ENCODE assay signal across 8 cellular contexts in genomic region chr16:57045694-57046381, GRCh38. TPM values are rescaled to one million over a fixed set of nuclear protein-coding genes. Genes with fewer than 3 reads are reported as not detected.
DNase-seq lines count a peak whose midpoint lies in the region; ATAC-seq and TF ChIP-seq lines count a peak whose summit lies in the region.

No MANE protein-coding gene starts in this region.

- no peak overlapping the region for H2AFZ ChIP-seq in OCI-LY7 (ENCODE audit: low read length)

- intact Hi-C loops in OCI-LY7 (cut with micrococcal nuclease; ENCODE audit: unreplicated experiment), result loop anchor here (1.0 kb wide), 2 partner anchors 82 to 122 kb away; no protein-coding TSS in a partner anchor

- CTCF ChIA-PET in OCI-LY7 (lab: Charles Lee; ENCODE audit: unreplicated experiment), result interaction anchor here (1.0 to 2.4 kb wide), 7 partner anchors 57 to 82 kb away, joined by 3 to 10 read pairs (median 6); no protein-coding TSS in a partner anchor

- peak overlapping the region; percentile 73 for H3K4me2 ChIP-seq in OCI-LY7 (ENCODE audit: low read length)

- H3K36me3 ChIP-seq in OCI-LY7 (ENCODE audit: insufficient read depth, low read length) (peaks cover 79% of the 10 kb centered on the region), brain microvascular endothelial cell (replicated peaks) (peaks cover 2% of the 10 kb centered on the region), iPS-20b (ENCODE audit: insufficient read depth, low read depth, low read length) (no peaks in the 10 kb centered on the region), skeletal muscle tissue (ENCODE audit: control insufficient read depth in 3 of 3, insufficient read depth in 3 of 3, low read length in 3 of 3) (peaks cover 2 to 7% (median 5%) of the 10 kb centered on the region in 3 donors)

- H3K9me3 ChIP-seq in OCI-LY7 (ENCODE audit: low read length), result no peaks in the 10 kb centered on the region
- no peaks in the 10 kb centered on the region for H3K9me3 ChIP-seq in iPS-20b (ENCODE audit: insufficient read depth, low read depth, low read length)
- H3K9me3 ChIP-seq in skeletal muscle tissue (ENCODE audit: control insufficient read depth in 3 of 3, low read length in 3 of 3), result no peaks in the 10 kb centered on the region

- peaks cover 76% of the 10 kb centered on the region for H3K4me1 ChIP-seq in OCI-LY7 (ENCODE audit: insufficient read depth, low read length, poor library complexity, severe bottlenecking)
- H3K4me1 ChIP-seq in iPS-20b (ENCODE audit: insufficient read depth, low read length), result no peaks in the 10 kb centered on the region
- peaks cover 3 to 13% (median 10%) of the 10 kb centered on the region in 3 donors for H3K4me1 ChIP-seq in skeletal muscle tissue (ENCODE audit: control insufficient read depth in 3 of 3, insufficient read depth in 3 of 3, low read length in 3 of 3)

- H3K79me2 ChIP-seq in OCI-LY7 (ENCODE audit: insufficient read depth, low read depth, low read length), result peaks cover 21% of the 10 kb centered on the region; the same call in 1 of the 2 replicates

- peak; percentile 55 for DNase-seq in activated CD8-positive, alpha-beta memory T cell treated with anti-CD3 and anti-CD28 coated beads, Interleukin-2, amount 50 U/mL, for 4 hours
- no peak for DNase-seq in activated CD8-positive, alpha-beta memory T cell treated with anti-CD3 and anti-CD28 coated beads, Interleukin-2, amount 50 U/mL, for 48 hours
- DNase-seq in OCI-LY7 (ENCODE audit: low spot score), result peak; percentile 92
- peak; percentile 66 for DNase-seq in brain microvascular endothelial cell
- no peak for DNase-seq in NCI-H2029 treated with DMSO at 0.1 percent for 48 hours (lab: John Stamatoyannopoulos, UW)

- H3K27ac ChIP-seq in OCI-LY7 (ENCODE audit: low read depth, low read length, poor library complexity, severe bottlenecking) (peak overlapping the region; percentile 98), brain microvascular endothelial cell (no peak overlapping the region), iPS-20b (ENCODE audit: low read length) (no peak overlapping the region), skeletal muscle tissue (ENCODE audit: low read depth, low read length) (no peak overlapping the region)

- POLR2A ChIA-PET in OCI-LY7 (lab: Charles Lee), result interaction anchor here (0.6 to 2.8 kb wide), 8 partner anchors 20 to 82 kb away, joined by 3 to 19 read pairs (median 4); partner anchors contain the start of gene NLRC5

- in situ Hi-C loops in brain microvascular endothelial cell (cut with HindIII; ENCODE audit: low pct_ligation_motif_present, low sequenced_read_pairs), result no loop called here

- BruUV-seq in OCI-LY7 (replicated peaks; lab: Mats Ljungman, UMichigan), result no TSS peak

- H3K27me3 ChIP-seq in brain microvascular endothelial cell (replicated peaks) (no peaks in the 10 kb centered on the region), iPS-20b (ENCODE audit: insufficient read depth, low read length) (no peaks in the 10 kb centered on the region), skeletal muscle tissue (ENCODE audit: control insufficient read depth in 3 of 3, insufficient read depth in 3 of 3, low read length in 3 of 3) (no peaks in the 10 kb centered on the region)

- TF ChIP-seq CTCF in OCI-LY7 (conservative IDR thresholded peaks at IDR 0.05; ENCODE audit: low read length), result peak; percentile 89
- peak; percentile 93 for TF ChIP-seq CTCF in brain microvascular endothelial cell (IDR thresholded peaks at IDR 0.05; ENCODE audit: low read depth, low read length, missing control alignments)

- no peaks in the 10 kb centered on the region for H4K20me1 ChIP-seq in OCI-LY7 (ENCODE audit: insufficient read depth, low read length)

- no peaks in the 10 kb centered on the region for H3K9me2 ChIP-seq in OCI-LY7 (ENCODE audit: insufficient read depth, low read length)

- peak overlapping the region; percentile 6; the same call in 1 of the 2 replicates for H3K9ac ChIP-seq in iPS-20b (ENCODE audit: low read depth, low read length)
- peak overlapping the region; percentile 32 to 77 (median 53) for H3K9ac ChIP-seq in skeletal muscle tissue (ENCODE audit: low read depth in 1 of 3, low read length in 3 of 3)

- H3K4me3 ChIP-seq in OCI-LY7 (ENCODE audit: low read depth, low read length, poor library complexity, severe bottlenecking), result peak overlapping the region; percentile 51
- H3K4me3 ChIP-seq in brain microvascular endothelial cell (ENCODE audit: low read depth, low read length), result no peak overlapping the region
- peak overlapping the region; percentile 8; the same call in 1 of the 2 replicates for H3K4me3 ChIP-seq in iPS-20b (ENCODE audit: low read length)
- peak overlapping the region; percentile 16 to 54 (median 51) for H3K4me3 ChIP-seq in skeletal muscle tissue (ENCODE audit: low read length in 3 of 3)

- no peak for ATAC-seq in HG03108 (IDR thresholded peaks at IDR 0.05; ENCODE audit: unreplicated experiment)

RNA-seq across cellular contexts. Expression of gene CPNE2, which starts 46.5 kb away (rescaled TPM):
- 44.7 and 44.8 TPM in 2 replicates for total RNA-seq in OCI-LY7 (2014; rRNA removed; shearing (Covaris generic))
- total RNA-seq in OCI-LY7 (2022) (14.4 and 25.7 TPM in 2 replicates), skeletal muscle tissue (8.9 TPM)

RNA-seq across cellular contexts. Expression of gene NLRC5, which starts 56.5 kb away (rescaled TPM):
- total RNA-seq in OCI-LY7 (2014; rRNA removed; shearing (Covaris generic)), result 156 and 199 TPM in 2 replicates
- total RNA-seq in OCI-LY7 (2022) (305 and 310 TPM in 2 replicates), skeletal muscle tissue (5.7 TPM)

Comparison
In these comparisons a context has a peak if more than half of its experiments do, and no peak if none do; other contexts are left out.
1. DNase-seq: peak in activated CD8-positive, alpha-beta memory T cell treated with anti-CD3 and anti-CD28 coated beads, Interleukin-2, amount 50 U/mL, for 4 hours (single experiment), OCI-LY7 (single experiment) and brain microvascular endothelial cell (single experiment); none in activated CD8-positive, alpha-beta memory T cell treated with anti-CD3 and anti-CD28 coated beads, Interleukin-2, amount 50 U/mL, for 48 hours (single experiment) and NCI-H2029 treated with DMSO at 0.1 percent for 48 hours (single experiment).
2. RNA of gene NLRC5, which starts 56.5 kb away (total RNA-seq): 156 to 310 TPM in OCI-LY7; 5.7 TPM in skeletal muscle tissue (single experiment); every median in the first group is over 10 times any median in the second.